20 cellular contexts compared by ENCODE assay signal in genomic region chr2:236755278-236755840, GRCh38.
"Had no signal": no experiment of that assay in that cellular context is flagged by ENCODE, and none has a peak within 500 bp of the region (broad histone marks: within the 10 kb centered on the region; RNA-seq: fewer than 3 reads in every experiment).

No MANE protein-coding gene starts in this region.

- H3K4me3 ChIP-seq: adrenal gland, breast epithelium, coronary artery, lung, spleen, tibial artery had no signal

- H3K36me3 ChIP-seq: adrenal gland, breast epithelium, spleen, tibial artery had no signal

- H3K4me1 Mint-ChIP-seq: activated T-helper 17 cell treated with anti-CD3 and anti-CD28 coated beads, Interleukin-2, amount 50 U/mL, for 72 hours had no signal

- DNase-seq: activated CD8-positive, alpha-beta memory T cell treated with anti-CD3 and anti-CD28 coated beads for 24 hours; activated CD8-positive, alpha-beta memory T cell treated with anti-CD3 and anti-CD28 coated beads, Interleukin-2, amount 50 U/mL, for 4 hours; activated T-cell treated with anti-CD3 and anti-CD28 coated beads, Interleukin-2, amount 50 U/mL, for 24 hours; adrenal gland; kidney; naive B cell; spleen; stimulated activated CD4-positive, alpha-beta T cell treated with anti-CD3 and anti-CD28 coated beads, Interleukin-4, amount 100 ng/mL, for 1 hour; stimulated activated naive CD4-positive, alpha-beta T cell; substantia nigra; T1000 had no signal

- H3K27ac Mint-ChIP-seq: activated naive CD4-positive, alpha-beta T cell treated with anti-CD3 and anti-CD28 coated beads, Interleukin-2, amount 50 U/mL, for 72 hours; activated T-cell treated with anti-CD3 and anti-CD28 coated beads, Interleukin-2, amount 50 U/mL, for 24 hours; activated T-helper 17 cell treated with anti-CD3 and anti-CD28 coated beads, Interleukin-2, amount 50 U/mL, for 72 hours; T-helper 1 cell treated with Interleukin-12 subunit alpha and Interleukin-12 subunit beta and Interleukin-4 antibody, amounts not matched to agents 30 μg/mL and 1 μg/mL, for 36 hours; WTC11 had no signal

- H3K36me3 Mint-ChIP-seq: activated naive CD4-positive, alpha-beta T cell treated with anti-CD3 and anti-CD28 coated beads, Interleukin-2, amount 50 U/mL, for 72 hours; naive B cell; WTC11 had no signal

- H3K27me3 ChIP-seq: adrenal gland, breast epithelium, spleen, tibial artery had no signal

- H3K4me1 ChIP-seq: adrenal gland, breast epithelium, tibial artery had no signal

- H3K9me3 ChIP-seq: adrenal gland, breast epithelium, spleen, tibial artery had no signal

- H3K4me3 Mint-ChIP-seq: activated T-cell treated with anti-CD3 and anti-CD28 coated beads, Interleukin-2, amount 50 U/mL, for 24 hours; activated T-helper 17 cell treated with anti-CD3 and anti-CD28 coated beads, Interleukin-2, amount 50 U/mL, for 72 hours; naive B cell; T-helper 1 cell treated with Interleukin-12 subunit alpha and Interleukin-12 subunit beta and Interleukin-4 antibody, amounts not matched to agents 30 μg/mL and 1 μg/mL, for 36 hours; WTC11 had no signal

- H3K27ac ChIP-seq: adrenal gland, breast epithelium, coronary artery, epithelial cell of prostate, spleen, tibial artery had no signal

- H3K9me3 Mint-ChIP-seq: activated naive CD4-positive, alpha-beta T cell treated with anti-CD3 and anti-CD28 coated beads, Interleukin-2, amount 50 U/mL, for 72 hours; activated T-cell treated with anti-CD3 and anti-CD28 coated beads, Interleukin-2, amount 50 U/mL, for 24 hours; activated T-helper 17 cell treated with anti-CD3 and anti-CD28 coated beads, Interleukin-2, amount 50 U/mL, for 72 hours; naive B cell; T-helper 1 cell treated with Interleukin-12 subunit alpha and Interleukin-12 subunit beta and Interleukin-4 antibody, amounts not matched to agents 30 μg/mL and 1 μg/mL, for 36 hours; WTC11 had no signal

- ATAC-seq: activated naive CD4-positive, alpha-beta T cell treated with anti-CD3 and anti-CD28 coated beads, Interleukin-2, amount 50 U/mL, for 72 hours; activated T-helper 17 cell treated with anti-CD3 and anti-CD28 coated beads, Interleukin-2, amount 50 U/mL, for 72 hours; WTC11 had no signal
